9 cellular contexts compared by ENCODE assay signal in genomic region chr5:174317261-174317894, GRCh38.
A peak's percentile ranks its signal among the peaks of the same experiment; 100 is the strongest.
DNase-seq lines count a peak whose midpoint lies in the region; ATAC-seq, FAIRE-seq and TF ChIP-seq lines count a peak whose summit lies in the region.
"Had no signal": no experiment of that assay in that cellular context is flagged by ENCODE, and none has a peak within 500 bp of the region (broad histone marks: within the 10 kb centered on the region; RNA-seq: fewer than 3 reads in every experiment).

No MANE protein-coding gene starts in this region.

- POLR2A ChIA-PET in A549 (lab: Yijun Ruan, JAX): interaction anchor here (0.6 kb wide), 1 partner anchor 22 kb away, joined by 4 read pairs; no protein-coding TSS in a partner anchor

- TF ChIP-seq RAD21 in A549 (conservative IDR thresholded peaks at IDR 0.05 in 1 of 2, IDR thresholded peaks at IDR 0.05 in 1 of 2): peak; percentile 94 to 95

- no peak for FAIRE-seq in A549 (lab: Jason Lieb, UNC)

- TF ChIP-seq CTCF in A549 (IDR thresholded peaks at IDR 0.05) (peak; percentile 79), GM20000 (IDR thresholded peaks at IDR 0.05; ENCODE audit: extremely low read depth, missing control alignments) (peak; percentile 51), endothelial cell (IDR thresholded peaks at IDR 0.05; ENCODE audit: unreplicated experiment) (peak; percentile 67)

- H3K27ac Mint-ChIP-seq in endothelial cell (ENCODE audit: unreplicated experiment): no peak overlapping the region

- peak overlapping the region; percentile 33 for H3K4me2 ChIP-seq in A549

- no peaks in the 10 kb centered on the region for H3K4me1 ChIP-seq in A549

- no peaks in the 10 kb centered on the region; the same call in 2 of the 3 replicates for H3K9me3 ChIP-seq in A549

- no peak overlapping the region for H3K27ac ChIP-seq in A549

- no peaks in the 10 kb centered on the region for H3K27me3 Mint-ChIP-seq in endothelial cell (ENCODE audit: unreplicated experiment)

- ATAC-seq in A549 (peak; percentile 83 to 98), GM19023 (IDR thresholded peaks at IDR 0.05; ENCODE audit: unreplicated experiment) (no peak), GM21360 (IDR thresholded peaks at IDR 0.05; ENCODE audit: unreplicated experiment) (no peak)

- no peak overlapping the region for H3K4me3 ChIP-seq in A549

- peak; percentile 60 to 68 for DNase-seq in A549 (ENCODE audit: low read depth in 1 of 2, low spot score in 1 of 2)
- DNase-seq in GM20000 (ENCODE audit: low spot score): peak; percentile 39
- peak; percentile 43 for DNase-seq in OCI-M1 (lab: John Stamatoyannopoulos, UW)
- DNase-seq in endothelial cell (ENCODE audit: low spot score): peak; percentile 68
- peak; percentile 66 for DNase-seq in midbrain (lab: John Stamatoyannopoulos, UW)
- DNase-seq in germinal center (ENCODE audit: low spot score): no peak

- TF ChIP-seq EP300 in A549 (IDR thresholded peaks at IDR 0.05): no peak

- peaks cover 3% of the 10 kb centered on the region for H3K4me1 Mint-ChIP-seq in endothelial cell (ENCODE audit: unreplicated experiment)
- H3K4me1 Mint-ChIP-seq: central memory CD8-positive, alpha-beta T cell had no signal

- no peak overlapping the region for H3K4me3 Mint-ChIP-seq in endothelial cell (ENCODE audit: unreplicated experiment)
- H3K4me3 Mint-ChIP-seq: central memory CD8-positive, alpha-beta T cell had no signal

- CTCF ChIA-PET in A549 (lab: Yijun Ruan, JAX): interaction anchor here (0.6 to 18.6 kb wide), 87 partner anchors 8 to 1610 kb away, joined by 3 to 422 read pairs (median 4); partner anchors contain the start of genes BOD1, NSG2 and STC2

- TF ChIP-seq POLR2A in A549 (IDR thresholded peaks at IDR 0.05; ENCODE audit: low read length): no peak

- H3K36me3 Mint-ChIP-seq in endothelial cell (ENCODE audit: low read depth, unreplicated experiment): no peaks in the 10 kb centered on the region

- 13% methylated on average over 10 of the region's 11 CpGs for WGBS in A549 (ENCODE audit: missing lambda C conversion rate)

- H3K9me3 Mint-ChIP-seq in endothelial cell (ENCODE audit: unreplicated experiment): no peaks in the 10 kb centered on the region
- H3K9me3 Mint-ChIP-seq: central memory CD8-positive, alpha-beta T cell had no signal

TF ChIP-seq in A549, 52 proteins besides CTCF, POLR2A, EP300 and RAD21:
- peak; percentile 82 for TF ChIP-seq SMC3 (IDR thresholded peaks at IDR 0.05)
- TF ChIP-seq FOXS1 (CRISPR knock-in tag; IDR thresholded peaks at IDR 0.05): no peak

Comparison
In these comparisons a context has a peak if more than half of its experiments do, and no peak if none do; other contexts are left out.
1. ATAC-seq: peak in A549 (2 of 2); none in GM19023 (single experiment) and GM21360 (single experiment).
2. Peak in every context shown above with its lines, with median percentiles within 50 percentile points of each other: CTCF ChIP-seq.